In the genomic region with DNA sequence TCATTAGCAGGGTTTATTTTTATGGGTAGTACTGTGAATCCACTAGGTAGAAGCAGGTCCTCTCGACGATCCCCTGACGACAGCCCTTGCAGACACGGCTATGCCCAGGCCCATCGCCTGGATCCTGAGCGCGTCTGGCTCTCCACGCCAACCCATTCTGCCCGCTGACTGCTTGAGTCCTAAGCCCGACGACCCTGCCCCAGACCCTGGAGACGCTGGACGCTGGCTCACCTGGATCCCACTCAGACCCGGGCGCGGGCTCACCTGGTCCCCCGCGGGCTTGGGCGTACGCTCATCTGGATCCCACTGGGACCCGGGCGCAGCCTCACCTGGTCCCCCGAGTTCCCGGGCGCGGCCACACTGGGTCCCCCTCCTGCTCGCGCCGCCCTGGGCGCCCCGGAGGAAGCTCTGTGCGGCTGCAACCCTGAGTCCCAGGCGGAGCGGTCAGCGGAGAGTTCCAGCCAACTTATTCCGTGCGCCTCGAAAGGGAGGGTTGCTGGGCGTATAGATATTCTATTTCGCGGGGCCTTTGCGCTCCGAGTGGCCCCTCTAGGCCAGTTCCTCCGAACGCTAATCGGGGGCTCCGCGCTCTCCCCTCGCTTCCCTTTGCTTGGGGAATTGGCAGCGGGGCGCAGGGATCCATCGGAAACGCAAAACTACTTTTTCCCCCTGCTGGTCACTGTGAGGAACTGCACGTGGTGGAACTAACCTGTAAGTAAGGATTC, we compare ENCODE assay signal across 8 cellular contexts.
DNase-seq lines count a peak whose midpoint lies in the region; ATAC-seq and TF ChIP-seq lines count a peak whose summit lies in the region.

No MANE protein-coding gene starts in this region.

- WGBS in adrenal gland, 4 donors, result 0 to 4% (median 2%) methylated on average over 4 to 54 of the region's 54 CpGs

- no peak for TF ChIP-seq POLR2A in adrenal gland (IDR thresholded peaks at IDR 0.05)
- no peak for TF ChIP-seq POLR2A in vagina (IDR thresholded peaks at IDR 0.05)

- no peaks in the 10 kb centered on the region for H3K9me3 ChIP-seq in adrenal gland (replicated peaks in 1 of 3)
- H3K9me3 ChIP-seq in vagina, result no peaks in the 10 kb centered on the region

- peaks cover 4 to 7% of the 10 kb centered on the region in 2 donors for H3K4me1 ChIP-seq in adrenal gland (replicated peaks in 1 of 2)
- H3K4me1 ChIP-seq in vagina, result peaks cover 8% of the 10 kb centered on the region

- DNase-seq in Ammon's horn (ENCODE audit: low spot score) (peak; percentile 79), GM19240 (ENCODE audit: insufficient read length, low spot score) (peak; percentile 24), LoVo (ENCODE audit: low spot score) (peak; percentile 64), adrenal gland (peak; percentile 43 to 71 (median 58)), left ventricle myocardium superior (peak; percentile 66), pons (ENCODE audit: low spot score) (peak; percentile 65), vagina (ENCODE audit: extremely low spot score in 2 of 2) (no peak)

- ATAC-seq in SK-N-SH treated with all-trans-retinoic acid at 6 μM for 48 hours, result peak; percentile 93
- peak; percentile 90 for ATAC-seq in left ventricle myocardium superior

- H3K27me3 ChIP-seq in adrenal gland (no peaks in the 10 kb centered on the region), vagina (no peaks in the 10 kb centered on the region)

- intact Hi-C loops in adrenal gland (cut with DNase I) (loop anchor here (5.0 to 10.0 kb wide), 3 partner anchors 193 to 545 kb away; no protein-coding TSS in a partner anchor), left ventricle myocardium superior (cut with micrococcal nuclease) (loop anchor here (1.0 kb wide), 1 partner anchor 194 kb away; no protein-coding TSS in a partner anchor), vagina (cut with DNase I) (no loop called here)

- H3K27ac ChIP-seq in adrenal gland (no peak overlapping the region), vagina (no peak overlapping the region)

- H3K4me3 ChIP-seq in adrenal gland (peak overlapping the region in 2 of 4 donors; percentile 46 to 82), vagina (peak overlapping the region; percentile 47 to 55)

- H3K36me3 ChIP-seq in adrenal gland (replicated peaks in 1 of 2) (no peaks in the 10 kb centered on the region), vagina (no peaks in the 10 kb centered on the region)

- TF ChIP-seq CTCF in adrenal gland (IDR thresholded peaks at IDR 0.05), result peak; percentile 76 to 93 (median 90)
- TF ChIP-seq CTCF in vagina (IDR thresholded peaks at IDR 0.05), result peak; percentile 76 to 83 (median 83)

TF ChIP-seq in SK-N-SH treated with all-trans-retinoic acid at 6 μM for 48 hours, 23 proteins besides CTCF, POLR2A, EP300 and RAD21:
- TF ChIP-seq ZFP30 (CRISPR knock-in tag; IDR thresholded peaks at IDR 0.05), result no peak
- TF ChIP-seq PPARA (CRISPR knock-in tag; IDR thresholded peaks at IDR 0.05; ENCODE audit: borderline replicate concordance), result no peak
- TF ChIP-seq TOX (CRISPR knock-in tag; IDR thresholded peaks at IDR 0.05; ENCODE audit: borderline replicate concordance), result no peak
- TF ChIP-seq TSHZ2 (CRISPR knock-in tag; IDR thresholded peaks at IDR 0.05), result no peak
- TF ChIP-seq GLIS3 (CRISPR knock-in tag; IDR thresholded peaks at IDR 0.05), result no peak
- TF ChIP-seq SNAI2 (CRISPR knock-in tag; IDR thresholded peaks at IDR 0.05), result no peak
- TF ChIP-seq CSDC2 (CRISPR knock-in tag; IDR thresholded peaks at IDR 0.05), result no peak
- no peak for TF ChIP-seq ZC3H10 (CRISPR knock-in tag; IDR thresholded peaks at IDR 0.05)
- TF ChIP-seq OSR1 (CRISPR knock-in tag; IDR thresholded peaks at IDR 0.05), result no peak
- no peak for TF ChIP-seq CREB5 (CRISPR knock-in tag; IDR thresholded peaks at IDR 0.05; ENCODE audit: low read depth)
- TF ChIP-seq ZFP3 (CRISPR knock-in tag; IDR thresholded peaks at IDR 0.05), result no peak
- no peak for TF ChIP-seq RARB (CRISPR knock-in tag; IDR thresholded peaks at IDR 0.05)
- TF ChIP-seq PATZ1 (CRISPR knock-in tag; IDR thresholded peaks at IDR 0.05; ENCODE audit: borderline replicate concordance), result no peak
- TF ChIP-seq ZNF70 (CRISPR knock-in tag; IDR thresholded peaks at IDR 0.05), result no peak
- TF ChIP-seq, protein P1, sequence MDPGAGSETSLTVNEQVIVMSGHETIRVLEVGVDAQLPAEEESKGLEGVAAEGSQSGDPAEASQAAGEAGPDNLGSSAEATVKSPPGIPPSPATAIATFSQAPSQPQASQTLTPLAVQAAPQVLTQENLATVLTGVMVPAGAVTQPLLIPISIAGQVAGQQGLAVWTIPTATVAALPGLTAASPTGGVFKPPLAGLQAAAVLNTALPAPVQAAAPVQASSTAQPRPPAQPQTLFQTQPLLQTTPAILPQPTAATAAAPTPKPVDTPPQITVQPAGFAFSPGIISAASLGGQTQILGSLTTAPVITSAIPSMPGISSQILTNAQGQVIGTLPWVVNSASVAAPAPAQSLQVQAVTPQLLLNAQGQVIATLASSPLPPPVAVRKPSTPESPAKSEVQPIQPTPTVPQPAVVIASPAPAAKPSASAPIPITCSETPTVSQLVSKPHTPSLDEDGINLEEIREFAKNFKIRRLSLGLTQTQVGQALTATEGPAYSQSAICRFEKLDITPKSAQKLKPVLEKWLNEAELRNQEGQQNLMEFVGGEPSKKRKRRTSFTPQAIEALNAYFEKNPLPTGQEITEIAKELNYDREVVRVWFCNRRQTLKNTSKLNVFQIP (CRISPR knock-in tag; IDR thresholded peaks at IDR 0.05; ENCODE audit: borderline replicate concordance, low read depth), result no peak
- no peak for TF ChIP-seq ISL1 (CRISPR knock-in tag; IDR thresholded peaks at IDR 0.05)
- no peak for TF ChIP-seq ESRRG (CRISPR knock-in tag; IDR thresholded peaks at IDR 0.05)
- TF ChIP-seq BACH2 (CRISPR knock-in tag; IDR thresholded peaks at IDR 0.05; ENCODE audit: borderline replicate concordance), result no peak
- TF ChIP-seq, protein P2, sequence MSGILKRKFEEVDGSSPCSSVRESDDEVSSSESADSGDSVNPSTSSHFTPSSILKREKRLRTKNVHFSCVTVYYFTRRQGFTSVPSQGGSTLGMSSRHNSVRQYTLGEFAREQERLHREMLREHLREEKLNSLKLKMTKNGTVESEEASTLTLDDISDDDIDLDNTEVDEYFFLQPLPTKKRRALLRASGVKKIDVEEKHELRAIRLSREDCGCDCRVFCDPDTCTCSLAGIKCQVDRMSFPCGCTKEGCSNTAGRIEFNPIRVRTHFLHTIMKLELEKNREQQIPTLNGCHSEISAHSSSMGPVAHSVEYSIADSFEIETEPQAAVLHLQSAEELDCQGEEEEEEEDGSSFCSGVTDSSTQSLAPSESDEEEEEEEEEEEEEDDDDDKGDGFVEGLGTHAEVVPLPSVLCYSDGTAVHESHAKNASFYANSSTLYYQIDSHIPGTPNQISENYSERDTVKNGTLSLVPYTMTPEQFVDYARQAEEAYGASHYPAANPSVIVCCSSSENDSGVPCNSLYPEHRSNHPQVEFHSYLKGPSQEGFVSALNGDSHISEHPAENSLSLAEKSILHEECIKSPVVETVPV (CRISPR knock-in tag; IDR thresholded peaks at IDR 0.05), result no peak

Comparison
In these comparisons a context has a peak if more than half of its experiments do, and no peak if none do; other contexts are left out.
1. DNase-seq: peak in Ammon's horn (single experiment), GM19240 (single experiment), LoVo (single experiment), adrenal gland (7 of 7), left ventricle myocardium superior (single experiment) and pons (single experiment); none in vagina (0 of 2).